Comparison of ENCODE assay signal across 8 cellular contexts in genomic region chr6:159941286-159942113, GRCh38. TPM values are rescaled to one million over a fixed set of nuclear protein-coding genes. Genes with fewer than 3 reads are reported as not detected.
DNase-seq lines count a peak whose midpoint lies in the region; ATAC-seq and TF ChIP-seq lines count a peak whose summit lies in the region.

No MANE protein-coding gene starts in this region.

- H3K4me3 Mint-ChIP-seq in endothelial cell (ENCODE audit: unreplicated experiment) = no peak overlapping the region

- peak; percentile 6 for DNase-seq in ELF-1 (ENCODE audit: low read depth, low spot score)
- peak; percentile 14 for DNase-seq in RKO (ENCODE audit: low spot score)
- DNase-seq in central memory CD4-positive, alpha-beta T cell = peak; percentile 43
- peak; percentile 49 to 58 for DNase-seq in lung microvascular endothelial cell (ENCODE audit: low read depth in 2 of 2)
- no peak for DNase-seq in endothelial cell (ENCODE audit: low spot score)
- DNase-seq in NCI-H1048 (lab: John Stamatoyannopoulos, UW) = no peak

- H3K36me3 Mint-ChIP-seq in endothelial cell (ENCODE audit: low read depth, unreplicated experiment) = peaks cover 8% of the 10 kb centered on the region

- no peaks in the 10 kb centered on the region for H3K4me1 Mint-ChIP-seq in endothelial cell (ENCODE audit: unreplicated experiment)

- TF ChIP-seq CTCF in endothelial cell (IDR thresholded peaks at IDR 0.05; ENCODE audit: unreplicated experiment) = no peak

- no peak overlapping the region for H3K27ac Mint-ChIP-seq in endothelial cell (ENCODE audit: unreplicated experiment)

- peaks cover 3% of the 10 kb centered on the region for H3K27me3 Mint-ChIP-seq in endothelial cell (ENCODE audit: unreplicated experiment)

- ATAC-seq in GM19351 (IDR thresholded peaks at IDR 0.05; ENCODE audit: unreplicated experiment) = peak; percentile 98
- ATAC-seq in HG03432 (IDR thresholded peaks at IDR 0.05; ENCODE audit: unreplicated experiment) = peak; percentile 97

- peaks cover 11% of the 10 kb centered on the region for H3K9me3 Mint-ChIP-seq in endothelial cell (ENCODE audit: unreplicated experiment)

RNA-seq across cellular contexts. Expression of gene IGF2R, which starts 27.4 kb away (rescaled TPM):
- total RNA-seq in lung microvascular endothelial cell (65.6 and 93.7 TPM in 2 replicates), endothelial cell (ENCODE audit: unreplicated experiment) (108 TPM)

RNA-seq across cellular contexts. Expression of gene MAS1, which starts 50.7 kb away (rescaled TPM):
- not detected in 2 replicates for total RNA-seq in lung microvascular endothelial cell
- not detected for total RNA-seq in endothelial cell (ENCODE audit: unreplicated experiment)

Comparison
In these comparisons a context has a peak if more than half of its experiments do, and no peak if none do; other contexts are left out.
1. DNase-seq: peak in ELF-1 (single experiment), RKO (single experiment), central memory CD4-positive, alpha-beta T cell (single experiment) and lung microvascular endothelial cell (2 of 2); none in endothelial cell (single experiment) and NCI-H1048 (single experiment).